ENCODE assay signal across 8 cellular contexts in the genomic region with DNA sequence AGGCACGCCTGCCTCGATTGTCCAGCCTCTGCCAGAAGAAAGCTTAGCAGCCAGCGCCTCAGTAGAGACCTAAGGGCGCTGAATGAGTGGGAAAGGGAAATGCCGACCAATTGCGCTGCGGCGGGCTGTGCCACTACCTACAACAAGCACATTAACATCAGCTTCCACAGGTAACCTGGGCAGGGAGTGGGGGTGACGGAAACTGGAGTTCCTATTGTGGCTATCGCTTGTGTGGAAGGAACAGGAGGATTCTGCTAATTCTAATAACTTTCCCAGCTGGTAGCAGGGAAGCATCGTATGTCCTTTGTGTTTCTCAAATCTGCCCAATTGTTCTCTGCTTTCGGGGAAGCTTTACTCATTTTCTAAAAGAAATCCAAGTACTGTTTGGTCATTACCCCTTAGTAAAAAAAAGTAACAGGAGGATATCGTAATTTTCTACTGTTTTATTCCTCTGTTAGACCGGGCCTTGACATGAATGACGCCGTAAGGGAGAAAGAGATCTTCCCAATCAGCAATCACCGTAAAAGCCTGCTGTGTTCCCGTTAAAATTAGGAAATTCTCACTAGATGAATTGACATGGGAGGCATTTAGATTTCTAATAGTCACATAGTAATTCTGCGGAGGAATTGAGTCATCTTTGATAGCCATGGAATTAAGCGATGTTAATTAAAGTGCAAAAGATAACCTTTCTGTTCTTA. TPM values are rescaled to one million over a fixed set of nuclear protein-coding genes. Genes with fewer than 3 reads are reported as not detected.
DNase-seq lines count a peak whose midpoint lies in the region; ATAC-seq and TF ChIP-seq lines count a peak whose summit lies in the region.

No MANE protein-coding gene starts in this region.

- peak overlapping the region; percentile 100 for H3K4me3 Mint-ChIP-seq in endodermal cell
- peak overlapping the region; percentile 98 for H3K4me3 Mint-ChIP-seq in natural killer cell treated with Interleukin-12 subunit alpha and Interleukin-12 subunit beta and Interleukin-15 and Interleukin-18, amount 100 ng/mL, for 72 hours

- TF ChIP-seq CTCF in PC-3 (conservative IDR thresholded peaks at IDR 0.05; ENCODE audit: low read depth, low read length) (no peak), endodermal cell (conservative IDR thresholded peaks at IDR 0.05) (no peak)

- H2AFZ ChIP-seq in PC-3 (ENCODE audit: low read length) = peak overlapping the region; percentile 94

- H3K9me2 ChIP-seq in PC-3 (replicated peaks; ENCODE audit: low read length) = no peaks in the 10 kb centered on the region

- peaks cover 18% of the 10 kb centered on the region for H4K20me1 ChIP-seq in PC-3 (ENCODE audit: low read length)

- intact Hi-C loops in PC-3 (cut with micrococcal nuclease) = loop anchor here (1.0 kb wide), 1 partner anchor 83 kb away; no protein-coding TSS in a partner anchor

- peak overlapping the region; percentile 87 for H3K27ac ChIP-seq in PC-3 (ENCODE audit: low read length)
- H3K27ac ChIP-seq in endodermal cell (ENCODE audit: low read depth, low read length) = peak overlapping the region; percentile 97

- peak overlapping the region; percentile 100 for H3K27ac Mint-ChIP-seq in endodermal cell
- H3K27ac Mint-ChIP-seq in natural killer cell treated with Interleukin-12 subunit alpha and Interleukin-12 subunit beta and Interleukin-15 and Interleukin-18, amount 100 ng/mL, for 72 hours = peak overlapping the region; percentile 98 to 100

- no peaks in the 10 kb centered on the region for H3K9me3 Mint-ChIP-seq in endodermal cell
- peaks cover 4% of the 10 kb centered on the region for H3K9me3 Mint-ChIP-seq in natural killer cell treated with Interleukin-12 subunit alpha and Interleukin-12 subunit beta and Interleukin-15 and Interleukin-18, amount 100 ng/mL, for 72 hours

- TSS peak; percentile 71 for BruUV-seq in PC-3 (replicated peaks; lab: Mats Ljungman, UMichigan)

- ATAC-seq in PC-3 = peak; percentile 18
- ATAC-seq in natural killer cell treated with Interleukin-12 subunit alpha and Interleukin-12 subunit beta and Interleukin-15 and Interleukin-18, amount 100 ng/mL, for 72 hours = no peak

- peaks cover 18% of the 10 kb centered on the region for H3K4me1 ChIP-seq in PC-3 (ENCODE audit: insufficient read depth, low read length)
- peaks cover 8% of the 10 kb centered on the region for H3K4me1 ChIP-seq in endodermal cell (ENCODE audit: control insufficient read depth, insufficient read depth, low read length)

- H3K9me3 ChIP-seq in PC-3 (ENCODE audit: low read length) (no peaks in the 10 kb centered on the region), endodermal cell (ENCODE audit: control insufficient read depth, low read length) (no peaks in the 10 kb centered on the region)

- H3F3A ChIP-seq in PC-3 (ENCODE audit: low read length, unreplicated experiment) = no peaks in the 10 kb centered on the region

- WGBS in endodermal cell (ENCODE audit: insufficient coverage in 1 of 2, insufficient read length in 1 of 2), 2 experiments = 0% methylated on average over 6 to 20 of the region's 20 CpGs

- H3K36me3 ChIP-seq in H7 (replicated peaks; ENCODE audit: control insufficient read depth, insufficient read depth, low read length) = peaks cover 7% of the 10 kb centered on the region
- peaks cover 12% of the 10 kb centered on the region; the same call in 1 of the 2 replicates for H3K36me3 ChIP-seq in PC-3 (ENCODE audit: low read depth, low read length)
- peaks cover 11% of the 10 kb centered on the region for H3K36me3 ChIP-seq in endodermal cell (ENCODE audit: control insufficient read depth, insufficient read depth, low read length)

- peaks cover 20% of the 10 kb centered on the region for H3K36me3 Mint-ChIP-seq in endodermal cell (ENCODE audit: low read depth)
- H3K36me3 Mint-ChIP-seq in natural killer cell treated with Interleukin-12 subunit alpha and Interleukin-12 subunit beta and Interleukin-15 and Interleukin-18, amount 100 ng/mL, for 72 hours = peaks cover 28% of the 10 kb centered on the region

- H3K4me3 ChIP-seq in H7 (ENCODE audit: insufficient read depth, low read depth, low read length) = peak overlapping the region; percentile 91
- H3K4me3 ChIP-seq in PC-3 (ENCODE audit: low read length) = peak overlapping the region; percentile 95
- peak overlapping the region; percentile 99 for H3K4me3 ChIP-seq in endodermal cell (ENCODE audit: low read length)

- H3K4me1 Mint-ChIP-seq in endodermal cell = peaks cover 19% of the 10 kb centered on the region
- peaks cover 22 to 32% of the 10 kb centered on the region in 2 donors for H3K4me1 Mint-ChIP-seq in natural killer cell treated with Interleukin-12 subunit alpha and Interleukin-12 subunit beta and Interleukin-15 and Interleukin-18, amount 100 ng/mL, for 72 hours (ENCODE audit: low read depth in 2 of 2)

- H3K9ac ChIP-seq in PC-3 (ENCODE audit: low read length) (peak overlapping the region; percentile 95), endodermal cell (ENCODE audit: extremely low read depth, low read length, poor library complexity, severe bottlenecking) (peak overlapping the region; percentile 99)

- H3K27me3 Mint-ChIP-seq in endodermal cell (ENCODE audit: insufficient read depth) = no peaks in the 10 kb centered on the region
- H3K27me3 Mint-ChIP-seq in natural killer cell treated with Interleukin-12 subunit alpha and Interleukin-12 subunit beta and Interleukin-15 and Interleukin-18, amount 100 ng/mL, for 72 hours = no peaks in the 10 kb centered on the region

- CTCF ChIA-PET in PC-3 (lab: Charles Lee) = interaction anchor here (0.6 to 1.5 kb wide), 2 partner anchors 28 to 82 kb away, joined by 3 to 6 read pairs; no protein-coding TSS in a partner anchor

- H3K27me3 ChIP-seq in H7 (ENCODE audit: control insufficient read depth, insufficient read depth, low read length) (no peaks in the 10 kb centered on the region), PC-3 (ENCODE audit: low read length) (no peaks in the 10 kb centered on the region), endodermal cell (ENCODE audit: control insufficient read depth, insufficient read depth, low read length, poor library complexity, severe bottlenecking) (no peaks in the 10 kb centered on the region)

- POLR2A ChIA-PET in PC-3 (lab: Charles Lee; ENCODE audit: unreplicated experiment) = interaction anchor here (0.6 to 0.8 kb wide), 4 partner anchors 10 to 45 kb away, joined by 3 to 8 read pairs (median 4); no protein-coding TSS in a partner anchor

- peak overlapping the region; percentile 97 for H3K4me2 ChIP-seq in PC-3 (ENCODE audit: low read length)

- H3K79me2 ChIP-seq in PC-3 (ENCODE audit: low read length) = peaks cover 62% of the 10 kb centered on the region

- DNase-seq in NCI-H1105 (lab: John Stamatoyannopoulos, UW) (peak; percentile 65), NCI-H1105 treated with DMSO at 0.1 percent for 48 hours (lab: John Stamatoyannopoulos, UW) (no peak), H7 (no peak), PC-3 (no peak), endodermal cell (no peak), foreskin melanocyte (no peak), SKM-1 treated with dmso at 0.1 percent for 144 hours (lab: John Stamatoyannopoulos, UW; ENCODE audit: unreplicated experiment) (no peak)
- DNase-seq in natural killer cell treated with Interleukin-12 subunit alpha and Interleukin-12 subunit beta and Interleukin-15 and Interleukin-18, amount 100 ng/mL, for 72 hours (ENCODE audit: low spot score) = no peak

RNA-seq across cellular contexts. Expression of a gene that starts 0.5 kb away (rescaled TPM):
- 3.3 and 8.6 TPM in 2 replicates for total RNA-seq in H7 (2014; rRNA removed; shearing (Covaris generic))
- 1.2 and 2.4 TPM in 2 replicates for total RNA-seq in PC-3 (2014; rRNA removed)
- total RNA-seq in endodermal cell = 1 to 10 TPM; 7.2 to 9.3 TPM
- 14.7 TPM for polyA plus RNA-seq in endodermal cell (2013, experiment 1 of 2)
- polyA plus RNA-seq in endodermal cell (2013, experiment 2 of 2) = 12.4 TPM
- 1 to 10 TPM; 5.2 to 9.2 TPM for total RNA-seq in natural killer cell treated with Interleukin-12 subunit alpha and Interleukin-12 subunit beta and Interleukin-15 and Interleukin-18, amount 100 ng/mL, for 72 hours

RNA-seq across cellular contexts. Expression of a gene that starts 0.9 kb away (rescaled TPM):
- total RNA-seq in H7 (2014; rRNA removed; shearing (Covaris generic)) = 8.7 and 12.7 TPM in 2 replicates
- total RNA-seq in PC-3 (2014; rRNA removed) (13.7 and 18.5 TPM in 2 replicates), endodermal cell (10 to 100 TPM; 40.5 to 46.0 TPM)
- 29.1 TPM for polyA plus RNA-seq in endodermal cell (2013, experiment 1 of 2)
- polyA plus RNA-seq in endodermal cell (2013, experiment 2 of 2) = 32.8 TPM
- 100 to 1,000 TPM in 1 of 2 donors, 10 to 100 TPM in 1; 71.1 to 104 TPM for total RNA-seq in natural killer cell treated with Interleukin-12 subunit alpha and Interleukin-12 subunit beta and Interleukin-15 and Interleukin-18, amount 100 ng/mL, for 72 hours

RNA-seq across cellular contexts. Expression of a gene that starts 21.3 kb away (rescaled TPM):
- total RNA-seq in H7 (2014; rRNA removed; shearing (Covaris generic)) = 12.7 and 23.2 TPM in 2 replicates
- total RNA-seq in PC-3 (2014; rRNA removed) (14.3 and 17.5 TPM in 2 replicates), endodermal cell (10 to 100 TPM; 12.7 to 15.9 TPM)
- 13.4 TPM for polyA plus RNA-seq in endodermal cell (2013, experiment 1 of 2)
- polyA plus RNA-seq in endodermal cell (2013, experiment 2 of 2) = 13.7 TPM
- 10 to 100 TPM; 13.4 to 24.8 TPM for total RNA-seq in natural killer cell treated with Interleukin-12 subunit alpha and Interleukin-12 subunit beta and Interleukin-15 and Interleukin-18, amount 100 ng/mL, for 72 hours
